In the genomic region with DNA sequence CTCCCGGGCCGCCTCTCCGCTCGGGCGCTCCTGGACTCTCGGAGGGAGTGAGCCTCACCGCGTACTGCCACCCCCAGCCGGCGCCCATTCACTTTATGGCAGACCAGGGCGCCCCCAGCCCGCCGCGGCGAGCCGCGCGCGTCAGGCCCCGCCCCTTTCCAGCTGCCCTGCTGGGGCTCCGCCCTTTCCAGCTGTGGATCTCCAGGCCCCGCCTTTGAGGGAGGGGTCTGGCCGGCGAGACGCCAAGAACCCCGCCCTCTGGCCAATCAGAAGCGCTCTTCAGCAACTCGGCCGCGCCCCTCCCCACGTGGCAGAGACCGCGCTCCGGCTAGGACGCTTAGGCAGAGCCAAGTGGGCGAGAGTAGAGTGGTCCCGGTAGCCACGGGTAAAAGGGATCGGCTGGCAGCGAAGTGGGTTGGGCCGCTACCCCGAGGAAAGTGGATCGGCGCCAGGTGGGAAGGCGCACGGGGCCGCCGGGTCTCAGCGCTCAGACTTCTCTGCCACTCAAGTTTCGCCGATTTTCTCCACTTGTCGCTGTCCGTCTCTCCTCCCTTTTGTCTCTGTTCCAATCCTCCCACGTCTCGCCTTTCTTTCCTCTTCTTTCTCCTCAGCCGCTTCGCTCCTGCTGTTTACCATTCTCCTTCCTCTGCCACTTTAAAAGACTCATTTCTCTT, we compare ENCODE assay signal across 8 cellular contexts. TPM values are rescaled to one million over a fixed set of nuclear protein-coding genes. Genes with fewer than 3 reads are reported as not detected.
DNase-seq lines count a peak whose midpoint lies in the region; ATAC-seq and TF ChIP-seq lines count a peak whose summit lies in the region.

A gene (minus strand): TSS at position 69 of the 674 bp plus-strand sequence. CDS start 9,432 bp downstream, outside the sequence.

- H3K36me3 Mint-ChIP-seq in activated T-helper 2 cell treated with anti-CD3 and anti-CD28 coated beads, Interferon-gamma antibody, Interleukin-2, Interleukin-4, amounts not matched to agents 10 μg/mL and 5 μg/mL and 100 μg/mL, durations not matched to agents 14 hours and 24 hours and 36 hours (ENCODE audit: low read depth): peaks cover 10% of the 10 kb centered on the region
- H3K36me3 Mint-ChIP-seq in natural killer cell treated with Interleukin-12 subunit alpha and Interleukin-12 subunit beta and Interleukin-15 and Interleukin-18, amount 100 ng/mL, for 72 hours: no peaks in the 10 kb centered on the region
- H3K36me3 Mint-ChIP-seq in stimulated activated memory B cell treated with anti-CD40 and anti-IgM and Interleukin-4, amounts not matched to agents 10 μg/mL and 1 μg/mL and 100 μg/mL, for 72 hours: no peaks in the 10 kb centered on the region

- peak within 1 kb of the TSS; percentile 15 for H3K27ac Mint-ChIP-seq in activated T-helper 2 cell treated with anti-CD3 and anti-CD28 coated beads, Interferon-gamma antibody, Interleukin-2, Interleukin-4, amounts not matched to agents 10 μg/mL and 5 μg/mL and 100 μg/mL, durations not matched to agents 14 hours and 24 hours and 36 hours
- no peak within 1 kb of the TSS for H3K27ac Mint-ChIP-seq in natural killer cell treated with Interleukin-12 subunit alpha and Interleukin-12 subunit beta and Interleukin-15 and Interleukin-18, amount 100 ng/mL, for 72 hours
- no peak within 1 kb of the TSS for H3K27ac Mint-ChIP-seq in stimulated activated memory B cell treated with anti-CD40 and anti-IgM and Interleukin-4, amounts not matched to agents 10 μg/mL and 1 μg/mL and 100 μg/mL, for 72 hours

- no peaks in the 10 kb centered on the region for H3K9me3 Mint-ChIP-seq in activated T-helper 2 cell treated with anti-CD3 and anti-CD28 coated beads, Interferon-gamma antibody, Interleukin-2, Interleukin-4, amounts not matched to agents 10 μg/mL and 5 μg/mL and 100 μg/mL, durations not matched to agents 14 hours and 24 hours and 36 hours
- no peaks in the 10 kb centered on the region for H3K9me3 Mint-ChIP-seq in natural killer cell treated with Interleukin-12 subunit alpha and Interleukin-12 subunit beta and Interleukin-15 and Interleukin-18, amount 100 ng/mL, for 72 hours
- no peaks in the 10 kb centered on the region for H3K9me3 Mint-ChIP-seq in stimulated activated memory B cell treated with anti-CD40 and anti-IgM and Interleukin-4, amounts not matched to agents 10 μg/mL and 1 μg/mL and 100 μg/mL, for 72 hours

- DNase-seq in AG09319 (ENCODE audit: extremely low read depth, low read depth): peak; percentile 65
- DNase-seq in RPMI7951 (ENCODE audit: low read depth): peak; percentile 84
- peak; percentile 91 for DNase-seq in activated T-helper 2 cell treated with anti-CD3 and anti-CD28 coated beads, Interferon-gamma antibody, Interleukin-2, Interleukin-4, amounts not matched to agents 10 μg/mL and 5 μg/mL and 100 μg/mL, durations not matched to agents 14 hours and 24 hours and 36 hours (ENCODE audit: low spot score)
- peak; percentile 86 for DNase-seq in fibroblast of peridontal ligament (ENCODE audit: extremely low read depth)
- DNase-seq in natural killer cell treated with Interleukin-12 subunit alpha and Interleukin-12 subunit beta and Interleukin-15 and Interleukin-18, amount 100 ng/mL, for 72 hours (ENCODE audit: low spot score): peak; percentile 95

- H3K27me3 Mint-ChIP-seq in activated T-helper 2 cell treated with anti-CD3 and anti-CD28 coated beads, Interferon-gamma antibody, Interleukin-2, Interleukin-4, amounts not matched to agents 10 μg/mL and 5 μg/mL and 100 μg/mL, durations not matched to agents 14 hours and 24 hours and 36 hours (ENCODE audit: low read depth): peaks cover 47% of the 10 kb centered on the region
- H3K27me3 Mint-ChIP-seq in natural killer cell treated with Interleukin-12 subunit alpha and Interleukin-12 subunit beta and Interleukin-15 and Interleukin-18, amount 100 ng/mL, for 72 hours: peaks cover 32 to 33% of the 10 kb centered on the region in 2 donors
- peaks cover 24% of the 10 kb centered on the region for H3K27me3 Mint-ChIP-seq in stimulated activated memory B cell treated with anti-CD40 and anti-IgM and Interleukin-4, amounts not matched to agents 10 μg/mL and 1 μg/mL and 100 μg/mL, for 72 hours

- peak within 1 kb of the TSS; percentile 80 for H3K4me3 Mint-ChIP-seq in activated T-helper 2 cell treated with anti-CD3 and anti-CD28 coated beads, Interferon-gamma antibody, Interleukin-2, Interleukin-4, amounts not matched to agents 10 μg/mL and 5 μg/mL and 100 μg/mL, durations not matched to agents 14 hours and 24 hours and 36 hours (ENCODE audit: low read depth)
- H3K4me3 Mint-ChIP-seq in natural killer cell treated with Interleukin-12 subunit alpha and Interleukin-12 subunit beta and Interleukin-15 and Interleukin-18, amount 100 ng/mL, for 72 hours: peak within 1 kb of the TSS; percentile 95
- peak within 1 kb of the TSS; percentile 72 for H3K4me3 Mint-ChIP-seq in stimulated activated memory B cell treated with anti-CD40 and anti-IgM and Interleukin-4, amounts not matched to agents 10 μg/mL and 1 μg/mL and 100 μg/mL, for 72 hours

- ATAC-seq in GM18909 (IDR thresholded peaks at IDR 0.05; ENCODE audit: poor library complexity, unreplicated experiment): peak; percentile 45
- ATAC-seq in HG03469 (IDR thresholded peaks at IDR 0.05; ENCODE audit: unreplicated experiment): peak; percentile 27
- peak; percentile 83 to 88 for ATAC-seq in natural killer cell treated with Interleukin-12 subunit alpha and Interleukin-12 subunit beta and Interleukin-15 and Interleukin-18, amount 100 ng/mL, for 72 hours
- ATAC-seq in stimulated activated memory B cell treated with anti-CD40 and anti-IgM and Interleukin-4, amounts not matched to agents 10 μg/mL and 1 μg/mL and 100 μg/mL, for 72 hours: peak; percentile 71

- intact Hi-C loops in activated T-helper 2 cell treated with anti-CD3 and anti-CD28 coated beads, Interferon-gamma antibody, Interleukin-2, Interleukin-4, amounts not matched to agents 10 μg/mL and 5 μg/mL and 100 μg/mL, durations not matched to agents 14 hours and 24 hours and 36 hours (cut with micrococcal nuclease): loop anchor here (1.0 to 2.0 kb wide), 2 partner anchors 10 to 261 kb away; a partner anchor contains a TSS

- TF ChIP-seq CTCF in AG09319 (IDR thresholded peaks at IDR 0.05; ENCODE audit: low read depth, low read length): no peak

- H3K4me1 Mint-ChIP-seq in activated T-helper 2 cell treated with anti-CD3 and anti-CD28 coated beads, Interferon-gamma antibody, Interleukin-2, Interleukin-4, amounts not matched to agents 10 μg/mL and 5 μg/mL and 100 μg/mL, durations not matched to agents 14 hours and 24 hours and 36 hours (ENCODE audit: low read depth): peaks cover 23% of the 10 kb centered on the region
- H3K4me1 Mint-ChIP-seq in natural killer cell treated with Interleukin-12 subunit alpha and Interleukin-12 subunit beta and Interleukin-15 and Interleukin-18, amount 100 ng/mL, for 72 hours (ENCODE audit: low read depth in 2 of 2): peaks cover 19 to 25% of the 10 kb centered on the region in 2 donors
- peaks cover 31% of the 10 kb centered on the region for H3K4me1 Mint-ChIP-seq in stimulated activated memory B cell treated with anti-CD40 and anti-IgM and Interleukin-4, amounts not matched to agents 10 μg/mL and 1 μg/mL and 100 μg/mL, for 72 hours

RNA-seq across cellular contexts. Expression of the gene that starts here (rescaled TPM):
- total RNA-seq in RPMI7951 (2014; rRNA removed; shearing (Covaris generic)): not detected in 2 replicates
- 0.30 and 0.46 TPM in 2 replicates for total RNA-seq in activated T-helper 2 cell treated with anti-CD3 and anti-CD28 coated beads, Interferon-gamma antibody, Interleukin-2, Interleukin-4, amounts not matched to agents 10 μg/mL and 5 μg/mL and 100 μg/mL, durations not matched to agents 14 hours and 24 hours and 36 hours
- total RNA-seq in natural killer cell treated with Interleukin-12 subunit alpha and Interleukin-12 subunit beta and Interleukin-15 and Interleukin-18, amount 100 ng/mL, for 72 hours: not detected

Comparison
In these comparisons a context has a peak if more than half of its experiments do, and no peak if none do; other contexts are left out.
1. Peak in every context shown above with its lines: DNase-seq and ATAC-seq.
2. Peak in DNase-seq in RPMI7951; RNA of the gene not detected or under 1 TPM.
3. Peak in DNase-seq in activated T-helper 2 cell treated with anti-CD3 and anti-CD28 coated beads, Interferon-gamma antibody, Interleukin-2, Interleukin-4, amounts not matched to agents 10 μg/mL and 5 μg/mL and 100 μg/mL, durations not matched to agents 14 hours and 24 hours and 36 hours; RNA of the gene not detected or under 1 TPM.
4. Peak in DNase-seq and ATAC-seq in natural killer cell treated with Interleukin-12 subunit alpha and Interleukin-12 subunit beta and Interleukin-15 and Interleukin-18, amount 100 ng/mL, for 72 hours; RNA of the gene not detected or under 1 TPM.
5. ATAC-seq: peak in every context shown above with its lines; median percentile 86 in natural killer cell treated with Interleukin-12 subunit alpha and Interleukin-12 subunit beta and Interleukin-15 and Interleukin-18, amount 100 ng/mL, for 72 hours; 71 in stimulated activated memory B cell treated with anti-CD40 and anti-IgM and Interleukin-4, amounts not matched to agents 10 μg/mL and 1 μg/mL and 100 μg/mL, for 72 hours; 45 in GM18909; 27 in HG03469.